In the genomic region with DNA sequence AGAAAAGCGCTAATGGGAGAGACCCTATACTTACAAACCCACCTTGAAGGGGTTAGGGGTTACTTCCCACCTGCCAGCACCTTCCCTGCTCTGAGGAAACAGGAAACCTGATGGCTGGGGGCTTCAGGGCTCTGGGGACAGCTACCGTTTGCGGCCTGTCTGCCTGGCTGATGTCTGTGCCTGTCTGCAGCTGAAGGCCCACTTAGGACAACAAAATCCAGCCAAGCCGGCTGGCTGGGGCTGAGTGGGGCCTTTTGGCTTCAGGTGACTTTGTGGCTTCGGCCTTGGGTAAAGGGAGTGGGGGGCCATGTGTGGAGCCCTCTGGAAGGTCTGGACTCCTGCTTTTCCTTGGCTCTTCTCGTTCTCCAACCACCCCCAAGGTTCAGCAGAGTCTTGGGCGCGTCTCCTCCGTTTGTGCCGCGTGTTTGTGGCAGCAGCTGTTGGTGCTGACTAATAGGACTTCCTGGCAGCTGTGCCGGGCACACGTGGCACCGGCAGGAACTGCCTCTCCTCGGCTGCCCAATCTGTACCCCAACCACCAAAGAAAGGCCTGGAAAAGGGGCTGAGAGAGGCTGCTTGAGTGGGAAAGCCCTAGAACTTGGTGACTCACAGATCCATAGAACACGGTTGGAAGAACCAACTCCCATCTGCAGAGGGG, we compare ENCODE assay signal across 8 cellular contexts.
DNase-seq lines count a peak whose midpoint lies in the region; ATAC-seq and TF ChIP-seq lines count a peak whose summit lies in the region.

No MANE protein-coding gene starts in this region.

- intact Hi-C loops in Calu3 (cut with micrococcal nuclease; ENCODE audit: unreplicated experiment), result loop anchor here (5.0 kb wide), 1 partner anchor 86 kb away; no protein-coding TSS in a partner anchor
- intact Hi-C loops in Right ventricle myocardium superior (cut with DNase I), result loop anchor here (10.0 kb wide), 1 partner anchor 188 kb away; a partner anchor contains a TSS

- no peaks in the 10 kb centered on the region for H3K36me3 Mint-ChIP-seq in Calu3 (ENCODE audit: insufficient read depth, unreplicated experiment)

- H3K4me1 Mint-ChIP-seq in Calu3 (ENCODE audit: low read depth, unreplicated experiment), result peaks cover 37% of the 10 kb centered on the region

- no peak overlapping the region for H3K4me3 Mint-ChIP-seq in Calu3 (ENCODE audit: low read depth, unreplicated experiment)

- no peak overlapping the region for H3K27ac Mint-ChIP-seq in Calu3 (ENCODE audit: unreplicated experiment)

- TF ChIP-seq CTCF in Calu3 (IDR thresholded peaks at IDR 0.05; ENCODE audit: unreplicated experiment), result no peak

- ATAC-seq in Right ventricle myocardium superior (ENCODE audit: poor library complexity) (peak; percentile 51), GM18498 (IDR thresholded peaks at IDR 0.05; ENCODE audit: unreplicated experiment) (no peak), GM19324 (IDR thresholded peaks at IDR 0.05; ENCODE audit: low FRiP score, unreplicated experiment) (no peak)

- DNase-seq in Calu3 (peak; percentile 22), NCI-H1694 (lab: John Stamatoyannopoulos, UW) (peak; percentile 20), activated T-cell treated with anti-CD3 and anti-CD28 coated beads for 48 hours (ENCODE audit: low read depth) (peak; percentile 59), Right ventricle myocardium superior (peak; percentile 66), inferior parietal cortex (ENCODE audit: extremely low spot score) (no peak)
- DNase-seq in stimulated activated CD4-positive, alpha-beta T cell treated with anti-CD3 and anti-CD28 coated beads, Interleukin-15, amount 100 ng/mL, for 48 hours (ENCODE audit: low read depth in 2 of 2), result peak; percentile 51 to 62

- no peaks in the 10 kb centered on the region for H3K9me3 Mint-ChIP-seq in Calu3 (ENCODE audit: low read depth, unreplicated experiment)

- BruUV-seq in Calu3 (replicated peaks; lab: Mats Ljungman, UMichigan), result no TSS peak

- CTCF ChIA-PET in Calu3 (lab: Charles Lee), result no interaction called here

- no peaks in the 10 kb centered on the region for H3K27me3 Mint-ChIP-seq in Calu3 (ENCODE audit: unreplicated experiment)
